1 cellular context compared by ENCODE assay signal in genomic region chr11:114036156-114036811, GRCh38.
A peak's percentile ranks its signal among the peaks of the same experiment; 100 is the strongest.
TF ChIP-seq lines count a peak whose summit lies in the region.

No MANE protein-coding gene starts in this region.

TF ChIP-seq in HepG2, 621 proteins besides CTCF, POLR2A, EP300 and RAD21 (continued from another document and continues in another):
- TF ChIP-seq, protein P1, sequence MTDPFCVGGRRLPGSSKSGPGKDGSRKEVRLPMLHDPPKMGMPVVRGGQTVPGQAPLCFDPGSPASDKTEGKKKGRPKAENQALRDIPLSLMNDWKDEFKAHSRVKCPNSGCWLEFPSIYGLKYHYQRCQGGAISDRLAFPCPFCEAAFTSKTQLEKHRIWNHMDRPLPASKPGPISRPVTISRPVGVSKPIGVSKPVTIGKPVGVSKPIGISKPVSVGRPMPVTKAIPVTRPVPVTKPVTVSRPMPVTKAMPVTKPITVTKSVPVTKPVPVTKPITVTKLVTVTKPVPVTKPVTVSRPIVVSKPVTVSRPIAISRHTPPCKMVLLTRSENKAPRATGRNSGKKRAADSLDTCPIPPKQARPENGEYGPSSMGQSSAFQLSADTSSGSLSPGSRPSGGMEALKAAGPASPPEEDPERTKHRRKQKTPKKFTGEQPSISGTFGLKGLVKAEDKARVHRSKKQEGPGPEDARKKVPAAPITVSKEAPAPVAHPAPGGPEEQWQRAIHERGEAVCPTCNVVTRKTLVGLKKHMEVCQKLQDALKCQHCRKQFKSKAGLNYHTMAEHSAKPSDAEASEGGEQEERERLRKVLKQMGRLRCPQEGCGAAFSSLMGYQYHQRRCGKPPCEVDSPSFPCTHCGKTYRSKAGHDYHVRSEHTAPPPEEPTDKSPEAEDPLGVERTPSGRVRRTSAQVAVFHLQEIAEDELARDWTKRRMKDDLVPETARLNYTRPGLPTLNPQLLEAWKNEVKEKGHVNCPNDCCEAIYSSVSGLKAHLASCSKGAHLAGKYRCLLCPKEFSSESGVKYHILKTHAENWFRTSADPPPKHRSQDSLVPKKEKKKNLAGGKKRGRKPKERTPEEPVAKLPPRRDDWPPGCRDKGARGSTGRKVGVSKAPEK (CRISPR knock-in tag; IDR thresholded peaks at IDR 0.05; ENCODE audit: borderline replicate concordance), result peak; percentile 86; the same call in 1 of the 2 replicates
- TF ChIP-seq, protein P2, sequence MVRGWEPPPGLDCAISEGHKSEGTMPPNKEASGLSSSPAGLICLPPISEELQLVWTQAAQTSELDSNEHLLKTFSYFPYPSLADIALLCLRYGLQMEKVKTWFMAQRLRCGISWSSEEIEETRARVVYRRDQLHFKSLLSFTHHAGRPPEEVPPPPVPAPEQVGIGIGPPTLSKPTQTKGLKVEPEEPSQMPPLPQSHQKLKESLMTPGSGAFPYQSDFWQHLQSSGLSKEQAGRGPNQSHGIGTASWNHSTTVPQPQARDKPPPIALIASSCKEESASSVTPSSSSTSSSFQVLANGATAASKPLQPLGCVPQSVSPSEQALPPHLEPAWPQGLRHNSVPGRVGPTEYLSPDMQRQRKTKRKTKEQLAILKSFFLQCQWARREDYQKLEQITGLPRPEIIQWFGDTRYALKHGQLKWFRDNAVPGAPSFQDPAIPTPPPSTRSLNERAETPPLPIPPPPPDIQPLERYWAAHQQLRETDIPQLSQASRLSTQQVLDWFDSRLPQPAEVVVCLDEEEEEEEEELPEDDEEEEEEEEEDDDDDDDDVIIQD (CRISPR knock-in tag; IDR thresholded peaks at IDR 0.05; ENCODE audit: low read depth), result no peak
- TF ChIP-seq MXD3 (CRISPR knock-in tag; IDR thresholded peaks at IDR 0.05) (peak; percentile 44; the same call in 1 of the 2 replicates), GATA4 (IDR thresholded peaks at IDR 0.05; ENCODE audit: borderline replicate concordance, low read depth) (no peak), TEAD3 (CRISPR knock-in tag; optimal IDR thresholded peaks at IDR 0.05; ENCODE audit: borderline replicate concordance) (no peak), ZNF274 (CRISPR knock-in tag; IDR thresholded peaks at IDR 0.05) (no peak), SIN3A (IDR thresholded peaks at IDR 0.05; ENCODE audit: borderline replicate concordance, low read depth, low read length) (no peak), HHEX (CRISPR knock-in tag; IDR thresholded peaks at IDR 0.05) (no peak), ISX (CRISPR knock-in tag; conservative IDR thresholded peaks at IDR 0.05) (no peak), ZNF292 (CRISPR knock-in tag; IDR thresholded peaks at IDR 0.05; ENCODE audit: borderline replicate concordance, low read depth) (no peak), TOE1 (CRISPR knock-in tag; IDR thresholded peaks at IDR 0.05) (no peak), ZNF878 (CRISPR knock-in tag; IDR thresholded peaks at IDR 0.05) (no peak), ETV5 (CRISPR knock-in tag; IDR thresholded peaks at IDR 0.05; ENCODE audit: borderline replicate concordance) (0 out of 2 replicates have a peak, but pooled peaks have one; percentile 20), ZNF235 (CRISPR knock-in tag; IDR thresholded peaks at IDR 0.05; ENCODE audit: borderline replicate concordance) (no peak), CHD4 (IDR thresholded peaks at IDR 0.05; ENCODE audit: borderline replicate concordance, low read length) (no peak), ZBTB8A (CRISPR knock-in tag; IDR thresholded peaks at IDR 0.05; ENCODE audit: borderline replicate concordance, low read depth) (no peak), JUNB (CRISPR knock-in tag; IDR thresholded peaks at IDR 0.05; ENCODE audit: borderline replicate concordance) (no peak), ARID2 (CRISPR knock-in tag; IDR thresholded peaks at IDR 0.05; ENCODE audit: borderline replicate concordance) (no peak), ZNF350 (CRISPR knock-in tag; IDR thresholded peaks at IDR 0.05; ENCODE audit: borderline replicate concordance, low read depth) (0 out of 2 replicates have a peak, but pooled peaks have one; percentile 63), ZNF616 (CRISPR knock-in tag; IDR thresholded peaks at IDR 0.05; ENCODE audit: low read depth) (no peak), REXO4 (CRISPR knock-in tag; IDR thresholded peaks at IDR 0.05; ENCODE audit: borderline replicate concordance) (no peak), DPF2 (CRISPR knock-in tag; IDR thresholded peaks at IDR 0.05; ENCODE audit: borderline replicate concordance, low read depth) (no peak), GTF3A (CRISPR knock-in tag; conservative IDR thresholded peaks at IDR 0.05) (no peak), ZNF775 (CRISPR knock-in tag; IDR thresholded peaks at IDR 0.05; ENCODE audit: borderline replicate concordance) (no peak), MED1 (CRISPR knock-in tag; IDR thresholded peaks at IDR 0.05) (0 out of 2 replicates have a peak, but pooled peaks have one; percentile 14), SOX13 (IDR thresholded peaks at IDR 0.05) (no peak), SOX13 (CRISPR knock-in tag; conservative IDR thresholded peaks at IDR 0.05 in 1 of 2, IDR thresholded peaks at IDR 0.05 in 1 of 2) (peak in 1 of 2 experiments; percentile 26; a peak in 1 of 4 replicates), ZNF282 (IDR thresholded peaks at IDR 0.05; ENCODE audit: partially characterized antibody) (no peak), ZNF331 (CRISPR knock-in tag; IDR thresholded peaks at IDR 0.05) (peak; percentile 42; the same call in 1 of the 2 replicates), ZSCAN20 (CRISPR knock-in tag; IDR thresholded peaks at IDR 0.05; ENCODE audit: borderline replicate concordance) (no peak), GZF1 (CRISPR knock-in tag; IDR thresholded peaks at IDR 0.05) (no peak), ZNF17 (CRISPR knock-in tag; IDR thresholded peaks at IDR 0.05) (no peak), MTF2 (CRISPR knock-in tag; IDR thresholded peaks at IDR 0.05; ENCODE audit: borderline replicate concordance) (peak; percentile 96; the same call in 1 of the 2 replicates), NR2F2 (IDR thresholded peaks at IDR 0.05; ENCODE audit: borderline replicate concordance, low read depth) (no peak), ZNF580 (CRISPR knock-in tag; IDR thresholded peaks at IDR 0.05; ENCODE audit: borderline replicate concordance, low read depth) (no peak; the same call in 1 of the 2 replicates), TEF (CRISPR knock-in tag; IDR thresholded peaks at IDR 0.05) (no peak), ZNF143 (CRISPR knock-in tag; IDR thresholded peaks at IDR 0.05) (no peak), RARA (CRISPR knock-in tag; IDR thresholded peaks at IDR 0.05) (peak; percentile 14; the same call in 1 of the 2 replicates), SMAD1 (CRISPR knock-in tag; IDR thresholded peaks at IDR 0.05; ENCODE audit: borderline replicate concordance, low read depth) (no peak), CHD2 (IDR thresholded peaks at IDR 0.05; ENCODE audit: low read depth, low read length) (no peak)
- TF ChIP-seq, protein P3, sequence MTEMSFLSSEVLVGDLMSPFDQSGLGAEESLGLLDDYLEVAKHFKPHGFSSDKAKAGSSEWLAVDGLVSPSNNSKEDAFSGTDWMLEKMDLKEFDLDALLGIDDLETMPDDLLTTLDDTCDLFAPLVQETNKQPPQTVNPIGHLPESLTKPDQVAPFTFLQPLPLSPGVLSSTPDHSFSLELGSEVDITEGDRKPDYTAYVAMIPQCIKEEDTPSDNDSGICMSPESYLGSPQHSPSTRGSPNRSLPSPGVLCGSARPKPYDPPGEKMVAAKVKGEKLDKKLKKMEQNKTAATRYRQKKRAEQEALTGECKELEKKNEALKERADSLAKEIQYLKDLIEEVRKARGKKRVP (CRISPR knock-in tag; IDR thresholded peaks at IDR 0.05), result no peak
- TF ChIP-seq, protein P4, sequence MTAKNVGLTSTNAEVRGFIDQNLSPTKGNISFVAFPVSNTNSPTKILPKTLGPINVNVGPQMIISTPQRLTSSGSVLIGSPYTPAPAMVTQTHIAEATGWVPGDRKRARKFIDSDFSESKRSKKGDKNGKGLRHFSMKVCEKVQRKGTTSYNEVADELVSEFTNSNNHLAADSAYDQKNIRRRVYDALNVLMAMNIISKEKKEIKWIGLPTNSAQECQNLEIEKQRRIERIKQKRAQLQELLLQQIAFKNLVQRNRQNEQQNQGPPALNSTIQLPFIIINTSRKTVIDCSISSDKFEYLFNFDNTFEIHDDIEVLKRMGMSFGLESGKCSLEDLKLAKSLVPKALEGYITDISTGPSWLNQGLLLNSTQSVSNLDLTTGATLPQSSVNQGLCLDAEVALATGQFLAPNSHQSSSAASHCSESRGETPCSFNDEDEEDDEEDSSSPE (CRISPR knock-in tag; IDR thresholded peaks at IDR 0.05), result peak; percentile 52; the same call in 1 of the 2 replicates
- TF ChIP-seq, protein P5, sequence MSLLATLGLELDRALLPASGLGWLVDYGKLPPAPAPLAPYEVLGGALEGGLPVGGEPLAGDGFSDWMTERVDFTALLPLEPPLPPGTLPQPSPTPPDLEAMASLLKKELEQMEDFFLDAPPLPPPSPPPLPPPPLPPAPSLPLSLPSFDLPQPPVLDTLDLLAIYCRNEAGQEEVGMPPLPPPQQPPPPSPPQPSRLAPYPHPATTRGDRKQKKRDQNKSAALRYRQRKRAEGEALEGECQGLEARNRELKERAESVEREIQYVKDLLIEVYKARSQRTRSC (CRISPR knock-in tag; IDR thresholded peaks at IDR 0.05; ENCODE audit: low read depth), result no peak
- TF ChIP-seq, protein P6, sequence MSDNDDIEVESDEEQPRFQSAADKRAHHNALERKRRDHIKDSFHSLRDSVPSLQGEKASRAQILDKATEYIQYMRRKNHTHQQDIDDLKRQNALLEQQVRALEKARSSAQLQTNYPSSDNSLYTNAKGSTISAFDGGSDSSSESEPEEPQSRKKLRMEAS (IDR thresholded peaks at IDR 0.05), result no peak; the same call in 1 of the 2 replicates
- TF ChIP-seq, protein P7, sequence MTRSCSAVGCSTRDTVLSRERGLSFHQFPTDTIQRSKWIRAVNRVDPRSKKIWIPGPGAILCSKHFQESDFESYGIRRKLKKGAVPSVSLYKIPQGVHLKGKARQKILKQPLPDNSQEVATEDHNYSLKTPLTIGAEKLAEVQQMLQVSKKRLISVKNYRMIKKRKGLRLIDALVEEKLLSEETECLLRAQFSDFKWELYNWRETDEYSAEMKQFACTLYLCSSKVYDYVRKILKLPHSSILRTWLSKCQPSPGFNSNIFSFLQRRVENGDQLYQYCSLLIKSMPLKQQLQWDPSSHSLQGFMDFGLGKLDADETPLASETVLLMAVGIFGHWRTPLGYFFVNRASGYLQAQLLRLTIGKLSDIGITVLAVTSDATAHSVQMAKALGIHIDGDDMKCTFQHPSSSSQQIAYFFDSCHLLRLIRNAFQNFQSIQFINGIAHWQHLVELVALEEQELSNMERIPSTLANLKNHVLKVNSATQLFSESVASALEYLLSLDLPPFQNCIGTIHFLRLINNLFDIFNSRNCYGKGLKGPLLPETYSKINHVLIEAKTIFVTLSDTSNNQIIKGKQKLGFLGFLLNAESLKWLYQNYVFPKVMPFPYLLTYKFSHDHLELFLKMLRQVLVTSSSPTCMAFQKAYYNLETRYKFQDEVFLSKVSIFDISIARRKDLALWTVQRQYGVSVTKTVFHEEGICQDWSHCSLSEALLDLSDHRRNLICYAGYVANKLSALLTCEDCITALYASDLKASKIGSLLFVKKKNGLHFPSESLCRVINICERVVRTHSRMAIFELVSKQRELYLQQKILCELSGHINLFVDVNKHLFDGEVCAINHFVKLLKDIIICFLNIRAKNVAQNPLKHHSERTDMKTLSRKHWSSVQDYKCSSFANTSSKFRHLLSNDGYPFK (CRISPR knock-in tag; IDR thresholded peaks at IDR 0.05; ENCODE audit: borderline replicate concordance), result peak; percentile 28; the same call in 1 of the 2 replicates
- TF ChIP-seq, protein P8, sequence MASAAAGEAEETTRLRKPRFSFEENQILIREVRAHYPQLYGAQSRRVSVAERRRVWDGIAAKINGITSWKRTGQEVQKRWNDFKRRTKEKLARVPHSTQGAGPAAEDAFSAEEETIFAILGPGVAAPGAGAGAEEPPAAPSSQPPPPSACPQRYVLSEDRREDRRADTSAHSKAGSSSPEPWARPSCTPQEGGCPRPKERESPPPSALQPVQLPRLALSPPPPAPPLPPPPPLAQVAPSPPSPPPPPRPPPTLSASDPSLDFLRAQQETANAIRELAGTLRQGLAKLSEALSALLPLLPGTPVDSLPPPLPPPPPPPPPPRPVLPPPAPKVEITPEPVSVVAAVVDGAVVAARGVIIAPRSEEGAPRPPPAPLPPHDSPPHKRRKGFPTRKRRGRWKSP (CRISPR knock-in tag; IDR thresholded peaks at IDR 0.05), result 0 out of 2 replicates have a peak, but pooled peaks have one; percentile 52
- TF ChIP-seq, protein P9, sequence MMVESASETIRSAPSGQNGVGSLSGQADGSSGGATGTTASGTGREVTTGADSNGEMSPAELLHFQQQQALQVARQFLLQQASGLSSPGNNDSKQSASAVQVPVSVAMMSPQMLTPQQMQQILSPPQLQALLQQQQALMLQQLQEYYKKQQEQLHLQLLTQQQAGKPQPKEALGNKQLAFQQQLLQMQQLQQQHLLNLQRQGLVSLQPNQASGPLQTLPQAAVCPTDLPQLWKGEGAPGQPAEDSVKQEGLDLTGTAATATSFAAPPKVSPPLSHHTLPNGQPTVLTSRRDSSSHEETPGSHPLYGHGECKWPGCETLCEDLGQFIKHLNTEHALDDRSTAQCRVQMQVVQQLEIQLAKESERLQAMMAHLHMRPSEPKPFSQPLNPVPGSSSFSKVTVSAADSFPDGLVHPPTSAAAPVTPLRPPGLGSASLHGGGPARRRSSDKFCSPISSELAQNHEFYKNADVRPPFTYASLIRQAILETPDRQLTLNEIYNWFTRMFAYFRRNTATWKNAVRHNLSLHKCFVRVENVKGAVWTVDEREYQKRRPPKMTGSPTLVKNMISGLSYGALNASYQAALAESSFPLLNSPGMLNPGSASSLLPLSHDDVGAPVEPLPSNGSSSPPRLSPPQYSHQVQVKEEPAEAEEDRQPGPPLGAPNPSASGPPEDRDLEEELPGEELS (CRISPR knock-in tag; IDR thresholded peaks at IDR 0.05), result peak; percentile 18; the same call in 1 of the 2 replicates
- TF ChIP-seq, protein P10, sequence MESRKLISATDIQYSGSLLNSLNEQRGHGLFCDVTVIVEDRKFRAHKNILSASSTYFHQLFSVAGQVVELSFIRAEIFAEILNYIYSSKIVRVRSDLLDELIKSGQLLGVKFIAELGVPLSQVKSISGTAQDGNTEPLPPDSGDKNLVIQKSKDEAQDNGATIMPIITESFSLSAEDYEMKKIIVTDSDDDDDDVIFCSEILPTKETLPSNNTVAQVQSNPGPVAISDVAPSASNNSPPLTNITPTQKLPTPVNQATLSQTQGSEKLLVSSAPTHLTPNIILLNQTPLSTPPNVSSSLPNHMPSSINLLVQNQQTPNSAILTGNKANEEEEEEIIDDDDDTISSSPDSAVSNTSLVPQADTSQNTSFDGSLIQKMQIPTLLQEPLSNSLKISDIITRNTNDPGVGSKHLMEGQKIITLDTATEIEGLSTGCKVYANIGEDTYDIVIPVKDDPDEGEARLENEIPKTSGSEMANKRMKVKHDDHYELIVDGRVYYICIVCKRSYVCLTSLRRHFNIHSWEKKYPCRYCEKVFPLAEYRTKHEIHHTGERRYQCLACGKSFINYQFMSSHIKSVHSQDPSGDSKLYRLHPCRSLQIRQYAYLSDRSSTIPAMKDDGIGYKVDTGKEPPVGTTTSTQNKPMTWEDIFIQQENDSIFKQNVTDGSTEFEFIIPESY (CRISPR knock-in tag; IDR thresholded peaks at IDR 0.05), result peak; percentile 60; the same call in 1 of the 2 replicates
